In genomic region chr10:114175667-114176066, GRCh38 we compare ENCODE assay signal across 28 cellular contexts. TPM values are rescaled to one million over a fixed set of nuclear protein-coding genes. Genes with fewer than 3 reads are reported as not detected.
A peak's percentile ranks its signal among the peaks of the same experiment; 100 is the strongest.
DNase-seq lines count a peak whose midpoint lies in the region; ATAC-seq and TF ChIP-seq lines count a peak whose summit lies in the region.
"Had no signal": no experiment of that assay in that cellular context is flagged by ENCODE, and none has a peak within 500 bp of the region (broad histone marks: within the 10 kb centered on the region; RNA-seq: fewer than 3 reads in every experiment).

No MANE protein-coding gene starts in this region.

- H3K36me3 ChIP-seq in CD8-positive, alpha-beta T cell (ENCODE audit: insufficient read depth, low read length) = no peaks in the 10 kb centered on the region
- H3K36me3 ChIP-seq: heart right ventricle, Peyer's patch, SJCRH30, suprapubic skin had no signal

- peaks cover 34% of the 10 kb centered on the region for H3K4me1 Mint-ChIP-seq in activated CD8-positive, alpha-beta T cell treated with anti-CD3 and anti-CD28 coated beads for 36 hours (ENCODE audit: low read depth)
- peaks cover 22% of the 10 kb centered on the region for H3K4me1 Mint-ChIP-seq in activated CD8-positive, alpha-beta T cell treated with anti-CD3 and anti-CD28 coated beads, Interleukin-2, amount 10 ng/mL, durations not matched to agents 7 days and 5 days (ENCODE audit: low read depth)
- peaks cover 41% of the 10 kb centered on the region for H3K4me1 Mint-ChIP-seq in CD8-positive, alpha-beta T cell (ENCODE audit: low read depth)
- H3K4me1 Mint-ChIP-seq in activated T-helper 1 cell treated with anti-CD3 and anti-CD28 coated beads, Interleukin-12 subunit alpha, Interleukin-12 subunit beta, Interleukin-2, Interleukin-4 antibody, amounts not matched to agents 30 ng/mL and 10 ng/mL and 1 ng/mL, durations not matched to agents 14 hours and 24 hours and 36 hours (ENCODE audit: low read depth) = peaks cover 32% of the 10 kb centered on the region
- H3K4me1 Mint-ChIP-seq in nephron = peaks cover 20% of the 10 kb centered on the region

- DNase-seq in activated CD8-positive, alpha-beta T cell treated with anti-CD3 and anti-CD28 coated beads for 36 hours = no peak
- DNase-seq in activated CD8-positive, alpha-beta T cell treated with anti-CD3 and anti-CD28 coated beads, Interleukin-2, amount 10 ng/mL, durations not matched to agents 7 days and 5 days = no peak
- no peak for DNase-seq in CD8-positive, alpha-beta T cell
- no peak for DNase-seq in activated T-helper 1 cell treated with anti-CD3 and anti-CD28 coated beads, Interleukin-12 subunit alpha, Interleukin-12 subunit beta, Interleukin-2, Interleukin-4 antibody, amounts not matched to agents 30 ng/mL and 10 ng/mL and 1 ng/mL, durations not matched to agents 14 hours and 24 hours and 36 hours (ENCODE audit: low spot score)
- DNase-seq in globus pallidus (ENCODE audit: low spot score) = no peak
- DNase-seq in left cardiac atrium = no peak
- DNase-seq in SHP77 treated with DMSO at 0.1 percent for 48 hours (lab: John Stamatoyannopoulos, UW) = no peak
- DNase-seq: activated effector memory CD4-positive, alpha-beta T cell treated with Interleukin-2 at 50 U/mL for 16 hours; amygdala; C1 segment of cervical spinal cord; effector memory CD8-positive, alpha-beta T cell; foreskin fibroblast; heart right ventricle; NCI-H1105 treated with DMSO at 0.1 percent for 48 hours; NCI-H2081 treated with DMSO at 0.1 percent for 48 hours; NK-92 treated with Interleukin-12 subunit alpha and Interleukin-12 subunit beta, amount 100 ng/mL, for 24 hours; Peyer's patch; SJCRH30; stimulated activated CD4-positive, alpha-beta T cell treated with anti-CD3 and anti-CD28 coated beads, Interleukin-2, amount 100 ng/mL, for 48 hours; stimulated activated naive B cell treated with anti-CD40 and anti-IgM and Interleukin-4, amounts not matched to agents 10 μg/mL and 1 μg/mL and 100 μg/mL, for 72 hours; T-helper 1 cell had no signal

- H3K36me3 Mint-ChIP-seq in activated CD8-positive, alpha-beta T cell treated with anti-CD3 and anti-CD28 coated beads for 36 hours (ENCODE audit: low read depth) = peaks cover 6% of the 10 kb centered on the region
- H3K36me3 Mint-ChIP-seq in activated CD8-positive, alpha-beta T cell treated with anti-CD3 and anti-CD28 coated beads, Interleukin-2, amount 10 ng/mL, durations not matched to agents 7 days and 5 days (ENCODE audit: low read depth) = peaks cover 12% of the 10 kb centered on the region
- H3K36me3 Mint-ChIP-seq in CD8-positive, alpha-beta T cell = peaks cover 17% of the 10 kb centered on the region
- peaks cover 7% of the 10 kb centered on the region for H3K36me3 Mint-ChIP-seq in activated T-helper 1 cell treated with anti-CD3 and anti-CD28 coated beads, Interleukin-12 subunit alpha, Interleukin-12 subunit beta, Interleukin-2, Interleukin-4 antibody, amounts not matched to agents 30 ng/mL and 10 ng/mL and 1 ng/mL, durations not matched to agents 14 hours and 24 hours and 36 hours (ENCODE audit: low read depth)
- H3K36me3 Mint-ChIP-seq in nephron (ENCODE audit: low read depth) = peaks cover 3% of the 10 kb centered on the region

- H3K27me3 Mint-ChIP-seq in activated CD8-positive, alpha-beta T cell treated with anti-CD3 and anti-CD28 coated beads for 36 hours = peaks cover 3% of the 10 kb centered on the region
- peaks cover 12% of the 10 kb centered on the region for H3K27me3 Mint-ChIP-seq in activated CD8-positive, alpha-beta T cell treated with anti-CD3 and anti-CD28 coated beads, Interleukin-2, amount 10 ng/mL, durations not matched to agents 7 days and 5 days (ENCODE audit: low read depth)
- H3K27me3 Mint-ChIP-seq in CD8-positive, alpha-beta T cell (ENCODE audit: low read depth) = peaks cover 2% of the 10 kb centered on the region
- peaks cover 12% of the 10 kb centered on the region for H3K27me3 Mint-ChIP-seq in activated T-helper 1 cell treated with anti-CD3 and anti-CD28 coated beads, Interleukin-12 subunit alpha, Interleukin-12 subunit beta, Interleukin-2, Interleukin-4 antibody, amounts not matched to agents 30 ng/mL and 10 ng/mL and 1 ng/mL, durations not matched to agents 14 hours and 24 hours and 36 hours (ENCODE audit: insufficient read depth)
- H3K27me3 Mint-ChIP-seq in nephron (ENCODE audit: low read depth) = peaks cover 21% of the 10 kb centered on the region

- no peak for ATAC-seq in activated CD8-positive, alpha-beta T cell treated with anti-CD3 and anti-CD28 coated beads for 36 hours
- ATAC-seq in activated CD8-positive, alpha-beta T cell treated with anti-CD3 and anti-CD28 coated beads, Interleukin-2, amount 10 ng/mL, durations not matched to agents 7 days and 5 days = no peak
- no peak for ATAC-seq in CD8-positive, alpha-beta T cell
- ATAC-seq in left cardiac atrium = no peak
- ATAC-seq: effector memory CD8-positive, alpha-beta T cell; heart right ventricle; stimulated activated naive B cell treated with anti-CD40 and anti-IgM and Interleukin-4, amounts not matched to agents 10 μg/mL and 1 μg/mL and 100 μg/mL, for 72 hours had no signal

- POLR2A ChIA-PET in activated CD8-positive, alpha-beta T cell treated with anti-CD3 and anti-CD28 coated beads for 36 hours (lab: Charles Lee) = interaction anchor here (1.2 to 1.7 kb wide), 2 partner anchors 9 to 497 kb away, joined by 3 to 4 read pairs; no protein-coding TSS in a partner anchor
- POLR2A ChIA-PET in activated CD8-positive, alpha-beta T cell treated with anti-CD3 and anti-CD28 coated beads, Interleukin-2, amount 10 ng/mL, durations not matched to agents 7 days and 5 days (lab: Charles Lee) = no interaction called here
- POLR2A ChIA-PET in CD8-positive, alpha-beta T cell (lab: Charles Lee) = no interaction called here

- H3K4me3 Mint-ChIP-seq in activated CD8-positive, alpha-beta T cell treated with anti-CD3 and anti-CD28 coated beads for 36 hours = peak overlapping the region; percentile 34
- H3K4me3 Mint-ChIP-seq in activated CD8-positive, alpha-beta T cell treated with anti-CD3 and anti-CD28 coated beads, Interleukin-2, amount 10 ng/mL, durations not matched to agents 7 days and 5 days = no peak overlapping the region
- H3K4me3 Mint-ChIP-seq in CD8-positive, alpha-beta T cell = peak overlapping the region; percentile 50
- peak overlapping the region; percentile 8 for H3K4me3 Mint-ChIP-seq in activated T-helper 1 cell treated with anti-CD3 and anti-CD28 coated beads, Interleukin-12 subunit alpha, Interleukin-12 subunit beta, Interleukin-2, Interleukin-4 antibody, amounts not matched to agents 30 ng/mL and 10 ng/mL and 1 ng/mL, durations not matched to agents 14 hours and 24 hours and 36 hours
- H3K4me3 Mint-ChIP-seq in nephron = peak overlapping the region; percentile 54 to 76 (median 59)

- intact Hi-C loops in activated CD8-positive, alpha-beta T cell treated with anti-CD3 and anti-CD28 coated beads for 36 hours (cut with micrococcal nuclease) = loop anchor here (10.0 kb wide), 1 partner anchor 369 kb away; no protein-coding TSS in a partner anchor
- intact Hi-C loops in CD8-positive, alpha-beta T cell (cut with DNase I, micrococcal nuclease) = loop anchor here (2.0 to 10.0 kb wide), 6 partner anchors 129 to 1221 kb away; partner anchors contain the start of genes CASP7 (in 1 of the 2), TCF7L2 (in 1 of the 2) and TRUB1 (in 1 of the 2)
- intact Hi-C loops in activated T-helper 1 cell treated with anti-CD3 and anti-CD28 coated beads, Interleukin-12 subunit alpha, Interleukin-12 subunit beta, Interleukin-2, Interleukin-4 antibody, amounts not matched to agents 30 ng/mL and 10 ng/mL and 1 ng/mL, durations not matched to agents 14 hours and 24 hours and 36 hours (cut with micrococcal nuclease) = loop anchor here (2.0 to 10.0 kb wide), 2 partner anchors 129 to 439 kb away; no protein-coding TSS in a partner anchor
- intact Hi-C loops in left cardiac atrium (cut with DNase I) = no loop called here

- H3K27ac ChIP-seq in CD8-positive, alpha-beta T cell (ENCODE audit: low read depth, low read length) = no peak overlapping the region
- H3K27ac ChIP-seq: coronary artery, SJCRH30, suprapubic skin had no signal

- H3K9me3 Mint-ChIP-seq in activated CD8-positive, alpha-beta T cell treated with anti-CD3 and anti-CD28 coated beads for 36 hours = no peaks in the 10 kb centered on the region
- no peaks in the 10 kb centered on the region for H3K9me3 Mint-ChIP-seq in activated CD8-positive, alpha-beta T cell treated with anti-CD3 and anti-CD28 coated beads, Interleukin-2, amount 10 ng/mL, durations not matched to agents 7 days and 5 days (ENCODE audit: insufficient read depth)
- H3K9me3 Mint-ChIP-seq in CD8-positive, alpha-beta T cell = no peaks in the 10 kb centered on the region
- H3K9me3 Mint-ChIP-seq in activated T-helper 1 cell treated with anti-CD3 and anti-CD28 coated beads, Interleukin-12 subunit alpha, Interleukin-12 subunit beta, Interleukin-2, Interleukin-4 antibody, amounts not matched to agents 30 ng/mL and 10 ng/mL and 1 ng/mL, durations not matched to agents 14 hours and 24 hours and 36 hours = no peaks in the 10 kb centered on the region
- H3K9me3 Mint-ChIP-seq in nephron = no peaks in the 10 kb centered on the region
- H3K9me3 Mint-ChIP-seq: effector memory CD8-positive, alpha-beta T cell; memory B cell; stimulated activated naive B cell treated with anti-CD40 and anti-IgM and Interleukin-4, amounts not matched to agents 10 μg/mL and 1 μg/mL and 100 μg/mL, for 72 hours had no signal

- CTCF ChIA-PET in activated CD8-positive, alpha-beta T cell treated with anti-CD3 and anti-CD28 coated beads for 36 hours (lab: Charles Lee) = interaction anchor here (1.0 kb wide), 1 partner anchor 56 kb away, joined by 3 read pairs; no protein-coding TSS in a partner anchor
- CTCF ChIA-PET in activated CD8-positive, alpha-beta T cell treated with anti-CD3 and anti-CD28 coated beads, Interleukin-2, amount 10 ng/mL, durations not matched to agents 7 days and 5 days (lab: Charles Lee) = no interaction called here
- CTCF ChIA-PET in CD8-positive, alpha-beta T cell (lab: Charles Lee) = interaction anchor here (1.7 kb wide), 1 partner anchor 128 kb away, joined by 6 read pairs; no protein-coding TSS in a partner anchor

- no peaks in the 10 kb centered on the region for H3K9me3 ChIP-seq in CD8-positive, alpha-beta T cell (ENCODE audit: low read length)
- H3K9me3 ChIP-seq: heart right ventricle, Peyer's patch, SJCRH30, suprapubic skin had no signal

- no peaks in the 10 kb centered on the region for H3K27me3 ChIP-seq in CD8-positive, alpha-beta T cell (ENCODE audit: insufficient read depth, low read length)
- H3K27me3 ChIP-seq: heart right ventricle, Peyer's patch, SJCRH30, suprapubic skin had no signal

- H3K4me1 ChIP-seq in CD8-positive, alpha-beta T cell (ENCODE audit: insufficient read depth, low read length) = peaks cover 11% of the 10 kb centered on the region

- no peak for TF ChIP-seq CTCF in activated CD8-positive, alpha-beta T cell treated with anti-CD3 and anti-CD28 coated beads for 36 hours (IDR thresholded peaks at IDR 0.05)
- TF ChIP-seq CTCF in CD8-positive, alpha-beta T cell (IDR thresholded peaks at IDR 0.05) = no peak
- no peak for TF ChIP-seq CTCF in nephron (IDR thresholded peaks at IDR 0.05; ENCODE audit: unreplicated experiment in 3 of 3)

- H3K27ac Mint-ChIP-seq in activated CD8-positive, alpha-beta T cell treated with anti-CD3 and anti-CD28 coated beads for 36 hours = no peak overlapping the region
- H3K27ac Mint-ChIP-seq in activated CD8-positive, alpha-beta T cell treated with anti-CD3 and anti-CD28 coated beads, Interleukin-2, amount 10 ng/mL, durations not matched to agents 7 days and 5 days = no peak overlapping the region
- no peak overlapping the region for H3K27ac Mint-ChIP-seq in CD8-positive, alpha-beta T cell
- no peak overlapping the region for H3K27ac Mint-ChIP-seq in activated T-helper 1 cell treated with anti-CD3 and anti-CD28 coated beads, Interleukin-12 subunit alpha, Interleukin-12 subunit beta, Interleukin-2, Interleukin-4 antibody, amounts not matched to agents 30 ng/mL and 10 ng/mL and 1 ng/mL, durations not matched to agents 14 hours and 24 hours and 36 hours
- no peak overlapping the region for H3K27ac Mint-ChIP-seq in nephron

- H3K4me3 ChIP-seq in CD8-positive, alpha-beta T cell (ENCODE audit: low read depth, low read length) = no peak overlapping the region

RNA-seq across cellular contexts. Expression of gene CCDC186, which starts 1.7 kb away (rescaled TPM):
- 10 to 100 TPM; 10.5 to 11.6 TPM for total RNA-seq in activated CD8-positive, alpha-beta T cell treated with anti-CD3 and anti-CD28 coated beads for 36 hours
- total RNA-seq in activated CD8-positive, alpha-beta T cell treated with anti-CD3 and anti-CD28 coated beads, Interleukin-2, amount 10 ng/mL, durations not matched to agents 7 days and 5 days = 10 to 100 TPM; 12.8 to 13.3 TPM
- total RNA-seq in CD8-positive, alpha-beta T cell = 10 to 100 TPM; 57.9 to 67.7 TPM
- 12.1 and 13.0 TPM in 2 replicates for total RNA-seq in activated T-helper 1 cell treated with anti-CD3 and anti-CD28 coated beads, Interleukin-12 subunit alpha, Interleukin-12 subunit beta, Interleukin-2, Interleukin-4 antibody, amounts not matched to agents 30 ng/mL and 10 ng/mL and 1 ng/mL, durations not matched to agents 14 hours and 24 hours and 36 hours
- total RNA-seq in left cardiac atrium = 10 to 100 TPM; 17.9 to 24.3 TPM

RNA-seq across cellular contexts. Expression of gene TDRD1, which starts 3.5 kb away (rescaled TPM):
- total RNA-seq in activated CD8-positive, alpha-beta T cell treated with anti-CD3 and anti-CD28 coated beads for 36 hours = under 1 TPM; 0.05 to 0.16 TPM
- not detected for total RNA-seq in activated CD8-positive, alpha-beta T cell treated with anti-CD3 and anti-CD28 coated beads, Interleukin-2, amount 10 ng/mL, durations not matched to agents 7 days and 5 days
- total RNA-seq in CD8-positive, alpha-beta T cell = not detected
- 0.10 and 0.13 TPM in 2 replicates for total RNA-seq in activated T-helper 1 cell treated with anti-CD3 and anti-CD28 coated beads, Interleukin-12 subunit alpha, Interleukin-12 subunit beta, Interleukin-2, Interleukin-4 antibody, amounts not matched to agents 30 ng/mL and 10 ng/mL and 1 ng/mL, durations not matched to agents 14 hours and 24 hours and 36 hours
- 1 to 10 TPM in 1 of 2 donors, under 1 TPM in 1; 0.77 to 1.0 TPM for total RNA-seq in left cardiac atrium
- total RNA-seq: MCF 10A, NCI-H460, osteocyte had no signal

Comparison
In these comparisons a context has a peak if more than half of its experiments do, and no peak if none do; other contexts are left out.
1. intact Hi-C loops: an anchor here in activated CD8-positive, alpha-beta T cell treated with anti-CD3 and anti-CD28 coated beads for 36 hours (10.0 kb wide), CD8-positive, alpha-beta T cell (2.0 to 10.0 kb wide) and activated T-helper 1 cell treated with anti-CD3 and anti-CD28 coated beads, Interleukin-12 subunit alpha, Interleukin-12 subunit beta, Interleukin-2, Interleukin-4 antibody, amounts not matched to agents 30 ng/mL and 10 ng/mL and 1 ng/mL, durations not matched to agents 14 hours and 24 hours and 36 hours (2.0 to 10.0 kb wide); none called in left cardiac atrium.